ENCODE assay signal across 19 cellular contexts in genomic region chr9:98515506-98516204, GRCh38.
DNase-seq lines count a peak whose midpoint lies in the region; TF ChIP-seq lines count a peak whose summit lies in the region.
"Had no signal": no experiment of that assay in that cellular context is flagged by ENCODE, and none has a peak within 500 bp of the region (broad histone marks: within the 10 kb centered on the region; RNA-seq: fewer than 3 reads in every experiment).

No MANE protein-coding gene starts in this region.

- no peak overlapping the region for H3K27ac ChIP-seq in esophagus muscularis mucosa (replicated peaks in 1 of 4)
- H3K27ac ChIP-seq: 22Rv1; A549; BLaER1 treated with 17β-estradiol and CSF1 and Interleukin-3, amounts not matched to agents 10 nM and 100 nM; C4-2B had no signal

- TF ChIP-seq CTCF in esophagus muscularis mucosa (IDR thresholded peaks at IDR 0.05): no peak
- TF ChIP-seq CTCF in osteocyte (IDR thresholded peaks at IDR 0.05): no peak

- no peak for TF ChIP-seq EP300 in esophagus muscularis mucosa (IDR thresholded peaks at IDR 0.05)

- H3K36me3 ChIP-seq in esophagus muscularis mucosa: no peaks in the 10 kb centered on the region
- H3K36me3 ChIP-seq: BLaER1 treated with 17β-estradiol and CSF1 and Interleukin-3, amounts not matched to agents 10 nM and 100 nM had no signal

- H3K4me3 Mint-ChIP-seq in activated CD4-positive, alpha-beta T cell treated with anti-CD3 and anti-CD28 coated beads, Interleukin-2, amount 10 ng/mL, durations not matched to agents 24 days and 14 days: no peak overlapping the region
- no peak overlapping the region for H3K4me3 Mint-ChIP-seq in osteocyte (ENCODE audit: unreplicated experiment)
- H3K4me3 Mint-ChIP-seq: B cell; CD4-positive, alpha-beta T cell; CD8-positive, alpha-beta T cell had no signal

- peak; percentile 21 for DNase-seq in activated CD4-positive, alpha-beta T cell treated with anti-CD3 and anti-CD28 coated beads, Interleukin-2, amount 10 ng/mL, durations not matched to agents 24 days and 14 days
- no peak for DNase-seq in activated CD4-positive, alpha-beta T cell treated with anti-CD3 and anti-CD28 coated beads, Interleukin-2, amount 50 U/mL, for 1 hour
- DNase-seq in esophagus muscularis mucosa (ENCODE audit: extremely low spot score): peak; percentile 90
- peak; percentile 69 for DNase-seq in osteocyte (ENCODE audit: extremely low spot score, unreplicated experiment)
- no peak for DNase-seq in pons (ENCODE audit: low spot score)
- no peak for DNase-seq in SHP77 (lab: John Stamatoyannopoulos, UW)
- DNase-seq in NCI-H748 treated with DMSO at 0.1 percent for 48 hours (lab: John Stamatoyannopoulos, UW): no peak
- DNase-seq: AML-193; Caco-2; Calu3; CD4-positive, alpha-beta T cell; CD8-positive, alpha-beta T cell; DMS79 treated with DMSO at 0.1 percent for 48 hours; GF-D8 had no signal

- TF ChIP-seq POLR2A in esophagus muscularis mucosa (IDR thresholded peaks at IDR 0.05; ENCODE audit: low read depth): no peak

- H3K4me1 Mint-ChIP-seq in activated CD4-positive, alpha-beta T cell treated with anti-CD3 and anti-CD28 coated beads, Interleukin-2, amount 10 ng/mL, durations not matched to agents 24 days and 14 days: no peaks in the 10 kb centered on the region
- H3K4me1 Mint-ChIP-seq in osteocyte (ENCODE audit: unreplicated experiment): no peaks in the 10 kb centered on the region
- H3K4me1 Mint-ChIP-seq: B cell had no signal

- no peaks in the 10 kb centered on the region for H3K27me3 ChIP-seq in esophagus muscularis mucosa
- H3K27me3 ChIP-seq: BLaER1 treated with 17β-estradiol and CSF1 and Interleukin-3, amounts not matched to agents 10 nM and 100 nM had no signal

- no peaks in the 10 kb centered on the region for H3K36me3 Mint-ChIP-seq in activated CD4-positive, alpha-beta T cell treated with anti-CD3 and anti-CD28 coated beads, Interleukin-2, amount 10 ng/mL, durations not matched to agents 24 days and 14 days (ENCODE audit: low read depth)
- H3K36me3 Mint-ChIP-seq in osteocyte (ENCODE audit: unreplicated experiment): no peaks in the 10 kb centered on the region
- H3K36me3 Mint-ChIP-seq: CD8-positive, alpha-beta T cell had no signal

- WGBS in esophagus muscularis mucosa: 81% methylated on average over 4 of the region's 4 CpGs

- H3K27ac Mint-ChIP-seq in activated CD4-positive, alpha-beta T cell treated with anti-CD3 and anti-CD28 coated beads, Interleukin-2, amount 10 ng/mL, durations not matched to agents 24 days and 14 days: no peak overlapping the region
- H3K27ac Mint-ChIP-seq in osteocyte (ENCODE audit: unreplicated experiment): no peak overlapping the region
- H3K27ac Mint-ChIP-seq: B cell; CD4-positive, alpha-beta T cell; CD8-positive, alpha-beta T cell had no signal

- intact Hi-C loops in activated CD4-positive, alpha-beta T cell treated with anti-CD3 and anti-CD28 coated beads, Interleukin-2, amount 10 ng/mL, durations not matched to agents 24 days and 14 days (cut with micrococcal nuclease): no loop called here
- intact Hi-C loops in esophagus muscularis mucosa (cut with DNase I): no loop called here

- H3K9me3 ChIP-seq in esophagus muscularis mucosa: no peaks in the 10 kb centered on the region
- H3K9me3 ChIP-seq: A549; BLaER1 treated with 17β-estradiol and CSF1 and Interleukin-3, amounts not matched to agents 10 nM and 100 nM; Caco-2 had no signal

- H3K9me3 Mint-ChIP-seq in activated CD4-positive, alpha-beta T cell treated with anti-CD3 and anti-CD28 coated beads, Interleukin-2, amount 10 ng/mL, durations not matched to agents 24 days and 14 days: no peaks in the 10 kb centered on the region
- H3K9me3 Mint-ChIP-seq in osteocyte (ENCODE audit: unreplicated experiment): no peaks in the 10 kb centered on the region
- H3K9me3 Mint-ChIP-seq: CD4-positive, alpha-beta T cell; CD8-positive, alpha-beta T cell had no signal

- no peaks in the 10 kb centered on the region for H3K4me1 ChIP-seq in esophagus muscularis mucosa
- H3K4me1 ChIP-seq: A549, Caco-2 had no signal

- no peak overlapping the region for H3K4me3 ChIP-seq in esophagus muscularis mucosa
- H3K4me3 ChIP-seq: A549; BLaER1 treated with 17β-estradiol and CSF1 and Interleukin-3, amounts not matched to agents 10 nM and 100 nM had no signal

- peaks cover 2% of the 10 kb centered on the region for H3K27me3 Mint-ChIP-seq in activated CD4-positive, alpha-beta T cell treated with anti-CD3 and anti-CD28 coated beads, Interleukin-2, amount 10 ng/mL, durations not matched to agents 24 days and 14 days
- peaks cover 1% of the 10 kb centered on the region for H3K27me3 Mint-ChIP-seq in osteocyte (ENCODE audit: unreplicated experiment)

Comparison
In these comparisons a context has a peak if more than half of its experiments do, and no peak if none do; other contexts are left out.
1. DNase-seq: peak in activated CD4-positive, alpha-beta T cell treated with anti-CD3 and anti-CD28 coated beads, Interleukin-2, amount 10 ng/mL, durations not matched to agents 24 days and 14 days (single experiment), esophagus muscularis mucosa (single experiment) and osteocyte (single experiment); none in activated CD4-positive, alpha-beta T cell treated with anti-CD3 and anti-CD28 coated beads, Interleukin-2, amount 50 U/mL, for 1 hour (single experiment), pons (single experiment), SHP77 (0 of 2) and NCI-H748 treated with DMSO at 0.1 percent for 48 hours (single experiment).